8 cellular contexts compared by ENCODE assay signal in genomic region chrX:1592128-1592862, GRCh38. TPM values are rescaled to one million over a fixed set of nuclear protein-coding genes. Genes with fewer than 3 reads are reported as not detected.
A peak's percentile ranks its signal among the peaks of the same experiment; 100 is the strongest.
DNase-seq lines count a peak whose midpoint lies in the region; ATAC-seq, FAIRE-seq and TF ChIP-seq lines count a peak whose summit lies in the region.

No MANE protein-coding gene starts in this region.

- H3K36me3 Mint-ChIP-seq in activated B cell treated with CpG ODN at 0.5 μM for 24 hours (ENCODE audit: low read depth) = peaks cover 48% of the 10 kb centered on the region

- peak overlapping the region; percentile 91 for H3K4me3 Mint-ChIP-seq in activated B cell treated with CpG ODN at 0.5 μM for 24 hours

- H3K36me3 ChIP-seq in ACC112 (ENCODE audit: insufficient read depth, low read length) = peaks cover 33% of the 10 kb centered on the region
- peaks cover 7 to 27% (median 27%) of the 10 kb centered on the region in 3 donors for H3K36me3 ChIP-seq in pancreas

- H3K27me3 Mint-ChIP-seq in activated B cell treated with CpG ODN at 0.5 μM for 24 hours = no peaks in the 10 kb centered on the region

- H3K79me2 ChIP-seq in ACC112 (ENCODE audit: control insufficient read depth, insufficient read depth, low read length, unreplicated experiment) = peaks cover 50% of the 10 kb centered on the region

- H3K4me3 ChIP-seq in ACC112 (ENCODE audit: low read depth, low read length) (peak overlapping the region; percentile 99), fibroblast of the aortic adventitia (ENCODE audit: low read depth, low read length) (peak overlapping the region; percentile 88), pancreas (peak overlapping the region; percentile 65 to 72 (median 68))

- CTCF ChIA-PET in activated B cell treated with CpG ODN at 0.5 μM for 24 hours (lab: Charles Lee) = no interaction called here

- whole genome bisulfite sequencing in pancreas, 2 donors = 0 to 3% methylated on average over 32 to 34 of the region's 34 CpGs

- H2AFZ ChIP-seq in ACC112 (ENCODE audit: low read length, unreplicated experiment) = no peak overlapping the region

- ATAC-seq in GM18502 (IDR thresholded peaks at IDR 0.05; ENCODE audit: poor library complexity, unreplicated experiment) (peak; percentile 38), HG03025 (IDR thresholded peaks at IDR 0.05; ENCODE audit: low FRiP score, unreplicated experiment) (peak; percentile 43), activated B cell treated with CpG ODN at 0.5 μM for 24 hours (ENCODE audit: low read depth) (peak; percentile 9), pancreas (peak in 3 of 4 donors; percentile 15 to 28 (median 20))

- intact Hi-C loops in activated B cell treated with CpG ODN at 0.5 μM for 24 hours (cut with micrococcal nuclease) (loop anchor here (5.0 kb wide), 2 partner anchors 345 to 1015 kb away; no protein-coding TSS in a partner anchor), pancreas (cut with DNase I) (no loop called here)

- no peaks in the 10 kb centered on the region for H3K9me3 ChIP-seq in pancreas

- H3K27ac ChIP-seq in ACC112 (ENCODE audit: low read depth, low read length) = peak overlapping the region; percentile 58
- peak overlapping the region; percentile 45 to 75 (median 68) for H3K27ac ChIP-seq in pancreas

- H3K9me3 Mint-ChIP-seq in activated B cell treated with CpG ODN at 0.5 μM for 24 hours = no peaks in the 10 kb centered on the region

- TF ChIP-seq CTCF in activated B cell treated with CpG ODN at 0.5 μM for 24 hours (IDR thresholded peaks at IDR 0.05) (no peak), fibroblast of the aortic adventitia (IDR thresholded peaks at IDR 0.05; ENCODE audit: insufficient read depth, low read length) (no peak), pancreas (IDR thresholded peaks at IDR 0.05) (no peak)

- peak; percentile 25 for DNase-seq in activated B cell treated with CpG ODN at 0.5 μM for 24 hours
- DNase-seq in fibroblast of the aortic adventitia (ENCODE audit: low read depth) = peak; percentile 19
- DNase-seq in pancreas = peak in 3 of 6 donors; percentile 30 to 84 (median 67)
- no peak for DNase-seq in GOT3 (lab: John Stamatoyannopoulos, UW)
- DNase-seq in NCI-H774 (lab: John Stamatoyannopoulos, UW) = no peak

- no peaks in the 10 kb centered on the region for H3K27me3 ChIP-seq in ACC112 (ENCODE audit: insufficient read depth, low read length)
- no peaks in the 10 kb centered on the region for H3K27me3 ChIP-seq in pancreas

- H3K4me1 ChIP-seq in ACC112 (ENCODE audit: control insufficient read depth, insufficient read depth, low read length, unreplicated experiment) (peaks cover 6% of the 10 kb centered on the region), pancreas (no peaks in the 10 kb centered on the region)

- H3K4me1 Mint-ChIP-seq in activated B cell treated with CpG ODN at 0.5 μM for 24 hours = peaks cover 42% of the 10 kb centered on the region

- no peak for FAIRE-seq in pancreas (lab: Jason Lieb, UNC)

- peak overlapping the region; percentile 81 for H3K27ac Mint-ChIP-seq in activated B cell treated with CpG ODN at 0.5 μM for 24 hours

- POLR2A ChIA-PET in activated B cell treated with CpG ODN at 0.5 μM for 24 hours (lab: Charles Lee) = no interaction called here

RNA-seq across cellular contexts. Expression of gene AKAP17A, which starts 0.9 kb away (rescaled TPM):
- total RNA-seq in activated B cell treated with CpG ODN at 0.5 μM for 24 hours = 75.7 and 84.7 TPM in 2 replicates
- total RNA-seq in fibroblast of the aortic adventitia (ENCODE audit: low replicate concordance) = 9.5 and 16.9 TPM in 2 replicates
- total RNA-seq in pancreas = 10 to 100 TPM; 20.5 to 36.9 (median 25.3) TPM
- polyA plus RNA-seq in pancreas = 100 to 1,000 TPM in 1 of 2 donors, 10 to 100 TPM in 1; 85.3 to 106 TPM

RNA-seq across cellular contexts. Expression of gene ASMT, which starts 22.6 kb away (rescaled TPM):
- total RNA-seq in activated B cell treated with CpG ODN at 0.5 μM for 24 hours (0.44 and 0.69 TPM in 2 replicates), fibroblast of the aortic adventitia (ENCODE audit: low replicate concordance) (not detected in 2 replicates), pancreas (under 1 TPM in 1 of 6 donors, not detected in 5; 0.22 TPM)
- polyA plus RNA-seq in pancreas = 1 to 10 TPM in 1 of 2 donors, under 1 TPM in 1; 0.38 to 1.2 TPM

RNA-seq across cellular contexts. Expression of gene P2RY8, which starts 55.3 kb away (rescaled TPM):
- 315 and 332 TPM in 2 replicates for total RNA-seq in activated B cell treated with CpG ODN at 0.5 μM for 24 hours
- not detected in 2 replicates for total RNA-seq in fibroblast of the aortic adventitia (ENCODE audit: low replicate concordance)
- total RNA-seq in pancreas = 1 to 10 TPM in 2 of 6 donors, under 1 TPM in 4; 0.42 to 1.4 (median 0.58) TPM
- under 1 TPM; 0.35 to 0.38 TPM for polyA plus RNA-seq in pancreas

Comparison
In these comparisons a context has a peak if more than half of its experiments do, and no peak if none do; other contexts are left out.
1. DNase-seq: peak in activated B cell treated with CpG ODN at 0.5 μM for 24 hours (single experiment) and fibroblast of the aortic adventitia (single experiment); none in GOT3 (single experiment) and NCI-H774 (single experiment).
2. RNA of gene P2RY8, which starts 55.3 kb away (total RNA-seq): 315 to 332 TPM in activated B cell treated with CpG ODN at 0.5 μM for 24 hours; 0.42 to 1.4 TPM in pancreas and not detected in fibroblast of the aortic adventitia; every median in the first group is over 100 times any median in the second.
3. Peak in every context shown above with its lines, with median percentiles within 50 percentile points of each other: H3K4me3 ChIP-seq and ATAC-seq.